17 cellular contexts compared by ENCODE assay signal in genomic region chr7:2716488-2716887, GRCh38. TPM values are rescaled to one million over a fixed set of nuclear protein-coding genes. Genes with fewer than 3 reads are reported as not detected.
A peak's percentile ranks its signal among the peaks of the same experiment; 100 is the strongest.
DNase-seq lines count a peak whose midpoint lies in the region; ATAC-seq and TF ChIP-seq lines count a peak whose summit lies in the region.
"Had no signal": no experiment of that assay in that cellular context is flagged by ENCODE, and none has a peak within 500 bp of the region (broad histone marks: within the 10 kb centered on the region; RNA-seq: fewer than 3 reads in every experiment).

No MANE protein-coding gene starts in this region.

- H4K20me1 ChIP-seq in KMS-11 (ENCODE audit: insufficient read depth) = no peaks in the 10 kb centered on the region

- H3K27me3 ChIP-seq in KMS-11 (ENCODE audit: insufficient read depth, low read depth) = no peaks in the 10 kb centered on the region
- H3K27me3 ChIP-seq: esophagus muscularis mucosa, upper lobe of right lung had no signal

- H3K27me3 Mint-ChIP-seq in activated T-cell treated with anti-CD3 and anti-CD28 coated beads, Interleukin-2, amount 50 U/mL, for 72 hours (ENCODE audit: low read depth) = peaks cover 35% of the 10 kb centered on the region
- no peaks in the 10 kb centered on the region for H3K27me3 Mint-ChIP-seq in chondrocyte (ENCODE audit: low read depth)

- no peaks in the 10 kb centered on the region for H3K79me2 ChIP-seq in KMS-11 (ENCODE audit: insufficient read depth, low read depth)

- no peak for ATAC-seq in activated T-cell treated with anti-CD3 and anti-CD28 coated beads, Interleukin-2, amount 50 U/mL, for 72 hours (replicated peaks in 1 of 2)
- no peak for ATAC-seq in stimulated activated effector memory CD8-positive, alpha-beta T cell treated with anti-CD3 and anti-CD28 coated beads, Interleukin-12 subunit alpha, Interleukin-12 subunit beta, amount 100 ng/mL, for 72 hours
- ATAC-seq in GM18868 (IDR thresholded peaks at IDR 0.05; ENCODE audit: unreplicated experiment) = no peak

- H3K27ac Mint-ChIP-seq in activated T-cell treated with anti-CD3 and anti-CD28 coated beads, Interleukin-2, amount 50 U/mL, for 72 hours = no peak overlapping the region
- peak overlapping the region; percentile 25 for H3K27ac Mint-ChIP-seq in chondrocyte (ENCODE audit: unreplicated experiment)
- peak overlapping the region; percentile 6 for H3K27ac Mint-ChIP-seq in stimulated activated effector memory CD8-positive, alpha-beta T cell treated with anti-CD3 and anti-CD28 coated beads, Interleukin-12 subunit alpha, Interleukin-12 subunit beta, amount 100 ng/mL, for 72 hours

- no peaks in the 10 kb centered on the region for H3K36me3 Mint-ChIP-seq in activated T-cell treated with anti-CD3 and anti-CD28 coated beads, Interleukin-2, amount 50 U/mL, for 72 hours (ENCODE audit: insufficient read depth in 2 of 2)
- peaks cover 34% of the 10 kb centered on the region for H3K36me3 Mint-ChIP-seq in chondrocyte (ENCODE audit: low read depth)
- peaks cover 8% of the 10 kb centered on the region for H3K36me3 Mint-ChIP-seq in stimulated activated effector memory CD8-positive, alpha-beta T cell treated with anti-CD3 and anti-CD28 coated beads, Interleukin-12 subunit alpha, Interleukin-12 subunit beta, amount 100 ng/mL, for 72 hours

- H3K4me3 Mint-ChIP-seq in activated T-cell treated with anti-CD3 and anti-CD28 coated beads, Interleukin-2, amount 50 U/mL, for 72 hours = peak overlapping the region; percentile 56 to 61
- no peak overlapping the region for H3K4me3 Mint-ChIP-seq in chondrocyte (ENCODE audit: unreplicated experiment)
- H3K4me3 Mint-ChIP-seq in stimulated activated effector memory CD8-positive, alpha-beta T cell treated with anti-CD3 and anti-CD28 coated beads, Interleukin-12 subunit alpha, Interleukin-12 subunit beta, amount 100 ng/mL, for 72 hours = peak overlapping the region; percentile 48

- H3K4me2 ChIP-seq in KMS-11 = peak overlapping the region; percentile 74

- TF ChIP-seq CTCF in KMS-11 (conservative IDR thresholded peaks at IDR 0.05; ENCODE audit: low read depth, low read length) (no peak), chondrocyte (IDR thresholded peaks at IDR 0.05) (no peak)

- H3K9ac ChIP-seq in KMS-11 = peak overlapping the region; percentile 57; the same call in 1 of the 2 replicates

- H2AFZ ChIP-seq in KMS-11 (ENCODE audit: low read depth) = no peak overlapping the region

- H3K27ac ChIP-seq in KMS-11 = peak overlapping the region; percentile 90
- H3K27ac ChIP-seq: upper lobe of right lung had no signal

- H3K4me1 ChIP-seq in KMS-11 (ENCODE audit: low read depth, poor library complexity, severe bottlenecking) = peaks cover 61% of the 10 kb centered on the region

- no peaks in the 10 kb centered on the region for H3K9me3 Mint-ChIP-seq in activated T-cell treated with anti-CD3 and anti-CD28 coated beads, Interleukin-2, amount 50 U/mL, for 72 hours
- H3K9me3 Mint-ChIP-seq in chondrocyte (ENCODE audit: low read depth) = peaks cover 3% of the 10 kb centered on the region
- no peaks in the 10 kb centered on the region for H3K9me3 Mint-ChIP-seq in stimulated activated effector memory CD8-positive, alpha-beta T cell treated with anti-CD3 and anti-CD28 coated beads, Interleukin-12 subunit alpha, Interleukin-12 subunit beta, amount 100 ng/mL, for 72 hours

- H3K36me3 ChIP-seq in KMS-11 (ENCODE audit: insufficient read depth) = no peaks in the 10 kb centered on the region; the same call in 1 of the 2 replicates
- H3K36me3 ChIP-seq: upper lobe of right lung had no signal

- DNase-seq in activated T-cell treated with anti-CD3 and anti-CD28 coated beads, Interleukin-2, amount 50 U/mL, for 72 hours = no peak
- DNase-seq in activated T-cell treated with anti-CD3 and anti-CD28 coated beads, Interleukin-2, amount 50 U/mL, for 48 hours = no peak
- DNase-seq in chondrocyte (ENCODE audit: low spot score) (no peak), NCI-H2029 treated with DMSO at 0.1 percent for 48 hours (lab: John Stamatoyannopoulos, UW) (no peak), NCI-H2107 (lab: John Stamatoyannopoulos, UW) (no peak)
- DNase-seq in stimulated activated effector memory CD8-positive, alpha-beta T cell treated with anti-CD3 and anti-CD28 coated beads, Interleukin-12 subunit alpha, Interleukin-12 subunit beta, amount 100 ng/mL, for 72 hours (ENCODE audit: low spot score in 2 of 2) = no peak
- DNase-seq: anterior cingulate cortex, GDM1, islet precursor cell, mesendoderm, NCI-H1048, NCI-H774, nucleus accumbens had no signal

- H3K4me3 ChIP-seq in KMS-11 (IDR thresholded peaks at IDR 0.05; ENCODE audit: insufficient read depth, low read depth, low read length) = no peak overlapping the region
- H3K4me3 ChIP-seq: upper lobe of right lung had no signal

- peaks cover 74% of the 10 kb centered on the region for H3K4me1 Mint-ChIP-seq in activated T-cell treated with anti-CD3 and anti-CD28 coated beads, Interleukin-2, amount 50 U/mL, for 72 hours (ENCODE audit: low read depth)
- H3K4me1 Mint-ChIP-seq in chondrocyte (ENCODE audit: low read depth) = peaks cover 52% of the 10 kb centered on the region
- H3K4me1 Mint-ChIP-seq in stimulated activated effector memory CD8-positive, alpha-beta T cell treated with anti-CD3 and anti-CD28 coated beads, Interleukin-12 subunit alpha, Interleukin-12 subunit beta, amount 100 ng/mL, for 72 hours = peaks cover 80% of the 10 kb centered on the region

RNA-seq across cellular contexts. Expression of gene AMZ1, which starts 28.5 kb away (rescaled TPM):
- 1 to 10 TPM in 1 of 2 donors, under 1 TPM in 1; 0.34 to 1.3 TPM for total RNA-seq in activated T-cell treated with anti-CD3 and anti-CD28 coated beads, Interleukin-2, amount 50 U/mL, for 72 hours
- total RNA-seq in chondrocyte = 9.1 to 11.1 TPM (median 9.6 TPM) in 3 replicates
